ENCODE assay signal across 8 cellular contexts in genomic region chr6:44066394-44066939, GRCh38.
DNase-seq lines count a peak whose midpoint lies in the region; ATAC-seq and TF ChIP-seq lines count a peak whose summit lies in the region.
"Not testable (repeated sequence)": the region's sequence is repeated elsewhere in the genome, so short reads cannot be mapped to it uniquely, and the experiment has no call there.

No MANE protein-coding gene starts in this region.

- peak overlapping the region; percentile 97 for H2AK5ac ChIP-seq in IMR-90 (ENCODE audit: low read depth, low read length)

- in situ Hi-C loops in IMR-90 (cut with MboI; ENCODE audit: low sequenced_read_pairs), result not testable (repeated sequence)

- H3K4me3 Mint-ChIP-seq in activated CD4-positive, alpha-beta T cell treated with anti-CD3 and anti-CD28 coated beads, Interleukin-2, amount 10 ng/mL, durations not matched to agents 24 days and 14 days; brain; endothelial cell (ENCODE audit: unreplicated experiment); nephron progenitor cell: not testable (repeated sequence)

- 100% methylated on average over 1 of the region's 6 CpGs; no CpG with 5 or more reads in 1 of the 2 experiments for WGBS in IMR-90 (ENCODE audit: extremely low coverage in 2 of 2, insufficient read length in 1 of 2), 2 experiments
- WGBS in smooth muscle cell (ENCODE audit: low lambda C conversion rate), result 88% methylated on average over 6 of the region's 6 CpGs

- H3K27ac Mint-ChIP-seq in activated CD4-positive, alpha-beta T cell treated with anti-CD3 and anti-CD28 coated beads, Interleukin-2, amount 10 ng/mL, durations not matched to agents 24 days and 14 days, result peak overlapping the region; percentile 23
- peak overlapping the region in 4 of 5 experiments; percentile 61 to 80 (median 69) for H3K27ac Mint-ChIP-seq in brain
- H3K27ac Mint-ChIP-seq in endothelial cell (ENCODE audit: unreplicated experiment), result peak overlapping the region; percentile 86
- peak overlapping the region; percentile 74 for H3K27ac Mint-ChIP-seq in nephron progenitor cell

- H4K8ac ChIP-seq in IMR-90 (ENCODE audit: low read depth in 2 of 2, low read length in 2 of 2), result peak overlapping the region; percentile 83 to 90

- not testable (repeated sequence) for H2AFZ ChIP-seq in ACC112 (ENCODE audit: low read length, unreplicated experiment); smooth muscle cell (ENCODE audit: low read depth)
- H2AFZ ChIP-seq in IMR-90 (replicated peaks; ENCODE audit: low read length, poor library complexity), result peak overlapping the region; percentile 83

- H3K4me1 ChIP-seq in ACC112 (ENCODE audit: control insufficient read depth, insufficient read depth, low read length, unreplicated experiment), result peaks cover 47% of the 10 kb centered on the region
- peaks cover 48% of the 10 kb centered on the region for H3K4me1 ChIP-seq in IMR-90 (ENCODE audit: control insufficient read depth, insufficient read depth, low read length)
- H3K4me1 ChIP-seq in smooth muscle cell (ENCODE audit: low read depth), result peaks cover 23% of the 10 kb centered on the region

- not testable (repeated sequence) for ATAC-seq in IMR-90 (ENCODE audit: low read depth)

- H3K4me2 ChIP-seq in IMR-90 (ENCODE audit: low read depth, low read length), result not testable (repeated sequence)
- peak overlapping the region; percentile 4 for H3K4me2 ChIP-seq in smooth muscle cell

- CTCF ChIA-PET in IMR-90 (lab: Yijun Ruan, JAX), result not testable (repeated sequence)

- H3F3A ChIP-seq in smooth muscle cell (ENCODE audit: low read depth), result peaks cover 27% of the 10 kb centered on the region

- peaks cover 12% of the 10 kb centered on the region for H3K4me1 Mint-ChIP-seq in activated CD4-positive, alpha-beta T cell treated with anti-CD3 and anti-CD28 coated beads, Interleukin-2, amount 10 ng/mL, durations not matched to agents 24 days and 14 days
- H3K4me1 Mint-ChIP-seq in brain (peaks cover 68% of the 10 kb centered on the region), endothelial cell (ENCODE audit: unreplicated experiment) (peaks cover 32% of the 10 kb centered on the region), nephron progenitor cell (peaks cover 36% of the 10 kb centered on the region)

- not testable (repeated sequence) for H3K27me3 Mint-ChIP-seq in activated CD4-positive, alpha-beta T cell treated with anti-CD3 and anti-CD28 coated beads, Interleukin-2, amount 10 ng/mL, durations not matched to agents 24 days and 14 days; brain; endothelial cell (ENCODE audit: unreplicated experiment)
- peaks cover 25% of the 10 kb centered on the region for H3K27me3 Mint-ChIP-seq in nephron progenitor cell (ENCODE audit: low read depth, poor library complexity)

- not testable (repeated sequence) for H3K27me3 ChIP-seq in ACC112 (ENCODE audit: insufficient read depth, low read length); IMR-90 (ENCODE audit: control insufficient read depth, insufficient read depth, low read length); smooth muscle cell (ENCODE audit: low read depth)

- H3K9me1 ChIP-seq in IMR-90 (ENCODE audit: insufficient read depth, low read length), result peaks cover 39% of the 10 kb centered on the region

- DNase-seq in ELR (ENCODE audit: low read depth), result peak; percentile 69
- not testable (repeated sequence) for DNase-seq in IMR-90; activated CD4-positive, alpha-beta T cell treated with anti-CD3 and anti-CD28 coated beads, Interleukin-2, amount 10 ng/mL, durations not matched to agents 24 days and 14 days; endothelial cell (ENCODE audit: low spot score); nephron progenitor cell; smooth muscle cell (lab: John Stamatoyannopoulos, UW; ENCODE audit: unreplicated experiment)

- TF ChIP-seq RAD21 in IMR-90 (IDR thresholded peaks at IDR 0.05; ENCODE audit: low read length), result not testable (repeated sequence)

- not testable (repeated sequence) for H3K36me3 ChIP-seq in ACC112 (ENCODE audit: insufficient read depth, low read length); IMR-90 (ENCODE audit: control insufficient read depth, insufficient read depth, low read length); smooth muscle cell (ENCODE audit: low read depth)

- POLR2A ChIA-PET in IMR-90 (lab: Charles Lee; ENCODE audit: unreplicated experiment), result not testable (repeated sequence)

- H3K9me3 Mint-ChIP-seq in activated CD4-positive, alpha-beta T cell treated with anti-CD3 and anti-CD28 coated beads, Interleukin-2, amount 10 ng/mL, durations not matched to agents 24 days and 14 days; brain; endothelial cell (ENCODE audit: unreplicated experiment); nephron progenitor cell: not testable (repeated sequence)

- H4K5ac ChIP-seq in IMR-90 (ENCODE audit: low read depth, low read length), result peak overlapping the region; percentile 76

- not testable (repeated sequence) for H3K36me3 Mint-ChIP-seq in activated CD4-positive, alpha-beta T cell treated with anti-CD3 and anti-CD28 coated beads, Interleukin-2, amount 10 ng/mL, durations not matched to agents 24 days and 14 days (ENCODE audit: low read depth); brain; endothelial cell (ENCODE audit: low read depth, unreplicated experiment); nephron progenitor cell (ENCODE audit: low read depth)

- H3K14ac ChIP-seq in IMR-90 (replicated peaks; ENCODE audit: low read depth, low read length), result peak overlapping the region; percentile 84

- H3K9me3 ChIP-seq in IMR-90 (ENCODE audit: control insufficient read depth, insufficient read depth, low read length); smooth muscle cell (replicated peaks; ENCODE audit: low read depth): not testable (repeated sequence)

- H3K56ac ChIP-seq in IMR-90 (ENCODE audit: extremely low read depth, insufficient read depth, low read length), result not testable (repeated sequence)

- not testable (repeated sequence) for TF ChIP-seq POLR2A in IMR-90 (IDR thresholded peaks at IDR 0.05; ENCODE audit: low read depth, low read length)

- H3K9ac ChIP-seq in IMR-90 (ENCODE audit: low read depth, low read length), result not testable (repeated sequence)
- peak overlapping the region; percentile 91 for H3K9ac ChIP-seq in smooth muscle cell (ENCODE audit: low read depth)

- not testable (repeated sequence) for TF ChIP-seq CTCF in IMR-90 (conservative IDR thresholded peaks at IDR 0.05; ENCODE audit: low read depth, low read length); brain (conservative IDR thresholded peaks at IDR 0.05); endothelial cell (IDR thresholded peaks at IDR 0.05; ENCODE audit: unreplicated experiment); nephron progenitor cell (IDR thresholded peaks at IDR 0.05); smooth muscle cell (IDR thresholded peaks at IDR 0.05; ENCODE audit: borderline replicate concordance, insufficient read depth, poor library complexity, severe bottlenecking)

- peak overlapping the region; percentile 94 for H2BK120ac ChIP-seq in IMR-90 (ENCODE audit: low read depth, low read length)

- not testable (repeated sequence) for H2AK9ac ChIP-seq in IMR-90 (replicated peaks; ENCODE audit: low read depth, low read length, poor library complexity)

- peak overlapping the region; percentile 87 for H2BK5ac ChIP-seq in IMR-90 (ENCODE audit: low read depth, low read length, poor library complexity, severe bottlenecking)

- H3K23ac ChIP-seq in IMR-90 (ENCODE audit: low read depth, low read length), result not testable (repeated sequence)

- H3K27ac ChIP-seq in ACC112 (ENCODE audit: low read depth, low read length) (peak overlapping the region; percentile 89; the same call in 1 of the 2 replicates), IMR-90 (ENCODE audit: insufficient read depth, low read length) (peak overlapping the region; percentile 13; the same call in 1 of the 2 replicates), smooth muscle cell (ENCODE audit: low read depth) (peak overlapping the region; percentile 96)

- peak overlapping the region; percentile 91 for H3K4ac ChIP-seq in IMR-90 (ENCODE audit: low read depth, low read length)

- not testable (repeated sequence) for BruUV-seq in IMR-90 (replicated peaks; lab: Mats Ljungman, UMichigan)

- H3K79me2 ChIP-seq in ACC112 (ENCODE audit: control insufficient read depth, insufficient read depth, low read length, unreplicated experiment); smooth muscle cell (ENCODE audit: low read depth): not testable (repeated sequence)

- intact Hi-C loops in IMR-90 (cut with micrococcal nuclease); activated CD4-positive, alpha-beta T cell treated with anti-CD3 and anti-CD28 coated beads, Interleukin-2, amount 10 ng/mL, durations not matched to agents 24 days and 14 days (cut with micrococcal nuclease): not testable (repeated sequence)

- peaks cover 0 to 28% of the 10 kb centered on the region in 2 experiments; a peak in 2 of 4 replicates for H3K79me1 ChIP-seq in IMR-90 (ENCODE audit: low read depth in 1 of 2, low read length in 2 of 2)

- dilution Hi-C loops in IMR-90 (cut with HindIII; ENCODE audit: low sequenced_read_pairs, unreplicated experiment), result not testable (repeated sequence)

- peak overlapping the region; percentile 89 for H3K18ac ChIP-seq in IMR-90 (ENCODE audit: low read depth, low read length)

- H4K91ac ChIP-seq in IMR-90 (ENCODE audit: insufficient read depth, low read depth, low read length), result peak overlapping the region; percentile 93

- H3K4me3 ChIP-seq in ACC112 (ENCODE audit: low read depth, low read length); IMR-90 (ENCODE audit: insufficient read depth, low read depth, low read length); smooth muscle cell: not testable (repeated sequence)

- H2BK20ac ChIP-seq in IMR-90 (ENCODE audit: low read depth, low read length), result peak overlapping the region; percentile 81

- H2BK15ac ChIP-seq in IMR-90 (ENCODE audit: low read depth, low read length), result peak overlapping the region; percentile 99; the same call in 2 of the 3 replicates

- H4K20me1 ChIP-seq in IMR-90 (ENCODE audit: insufficient read depth, low read length); smooth muscle cell (ENCODE audit: low read depth): not testable (repeated sequence)

TF ChIP-seq in IMR-90, 13 proteins besides CTCF, POLR2A, EP300 and RAD21:
- TF ChIP-seq FOS (IDR thresholded peaks at IDR 0.05; ENCODE audit: low read depth, low read length), result peak; percentile 26; the same call in 1 of the 2 replicates

Comparison
In these comparisons a context has a peak if more than half of its experiments do, and no peak if none do; other contexts are left out.
1. H3K27ac ChIP-seq: peak in every context shown above with its lines; median percentile 96 in smooth muscle cell; 89 in ACC112; 13 in IMR-90.
2. H3K27ac Mint-ChIP-seq: peak in every context shown above with its lines; median percentile 86 in endothelial cell; 74 in nephron progenitor cell; 69 in brain; 23 in activated CD4-positive, alpha-beta T cell treated with anti-CD3 and anti-CD28 coated beads, Interleukin-2, amount 10 ng/mL, durations not matched to agents 24 days and 14 days.